Comparison of ENCODE assay signal across 24 cellular contexts in genomic region chr12:79676579-79676978, GRCh38. TPM values are rescaled to one million over a fixed set of nuclear protein-coding genes. Genes with fewer than 3 reads are reported as not detected.
DNase-seq lines count a peak whose midpoint lies in the region; ATAC-seq, FAIRE-seq and TF ChIP-seq lines count a peak whose summit lies in the region.
"Had no signal": no experiment of that assay in that cellular context is flagged by ENCODE, and none has a peak within 500 bp of the region (broad histone marks: within the 10 kb centered on the region; RNA-seq: fewer than 3 reads in every experiment).

No MANE protein-coding gene starts in this region.

- dilution Hi-C loops in mammary epithelial cell (cut with HindIII; ENCODE audit: low sequenced_read_pairs), result no loop called here

- 0 out of 2 replicates have a peak, but pooled peaks cover 3% of the 10 kb centered on the region for H3K23me2 ChIP-seq in H1 (ENCODE audit: low read depth, low read length)

- no peak for ATAC-seq in stimulated activated naive B cell treated with anti-CD40 and anti-IgM and Interleukin-4, amounts not matched to agents 10 μg/mL and 1 μg/mL and 100 μg/mL, for 72 hours (replicated peaks)

- H3K79me1 ChIP-seq in H1 (ENCODE audit: low read depth, low read length), result no peaks in the 10 kb centered on the region

- DNase-seq in MCF 10A (ENCODE audit: unreplicated experiment) (no peak), mammary epithelial cell (no peak), PC-9 (no peak), H1 (ENCODE audit: low read depth in 1 of 2, low spot score in 2 of 2) (no peak), NAMALWA (ENCODE audit: low spot score) (no peak)
- no peak for DNase-seq in stimulated activated naive B cell treated with anti-CD40 and anti-IgM and Interleukin-4, amounts not matched to agents 10 μg/mL and 1 μg/mL and 100 μg/mL, for 72 hours
- no peak for DNase-seq in stimulated activated naive CD4-positive, alpha-beta T cell treated with Interleukin-2 at 50 U/mL for 16 hours (lab: John Stamatoyannopoulos, UW)
- DNase-seq in activated T-cell treated with anti-CD3 and anti-CD28 coated beads, Interleukin-2, amount 50 U/mL, for 24 hours, result no peak
- DNase-seq: ACHN; CD4-positive, alpha-beta T cell; COR-L47; DMS 273 treated with DMSO at 0.1 percent for 48 hours; DMS79 treated with DMSO at 0.1 percent for 48 hours; KG1; NCI-H1105 treated with DMSO at 0.1 percent for 48 hours; NCI-H2081; NCI-H2171; NCI-H446; NCI-H526; SIG-M5; SK-N-SH had no signal

- no peak for TF ChIP-seq RAD21 in H1 (IDR thresholded peaks at IDR 0.05 in 1 of 2, conservative IDR thresholded peaks at IDR 0.05 in 1 of 2; ENCODE audit: low read depth in 2 of 2, low read length in 2 of 2)

- no peak overlapping the region for H3K4ac ChIP-seq in H1 (replicated peaks; ENCODE audit: insufficient read length, low read depth, low read length)

- H4K5ac ChIP-seq in H1 (ENCODE audit: insufficient read length, low read depth, low read length), result no peak overlapping the region

- peak overlapping the region; percentile 65 for H3K56ac ChIP-seq in H1 (replicated peaks; ENCODE audit: insufficient read length, low read depth, low read length)

- H3K27ac ChIP-seq in mammary epithelial cell (ENCODE audit: insufficient read depth, low read depth, low read length) (no peak overlapping the region), PC-9 (no peak overlapping the region), H1 (ENCODE audit: low read depth, low read length) (no peak overlapping the region)
- H3K27ac ChIP-seq: 22Rv1, BLaER1 had no signal

- no peak overlapping the region for H3K14ac ChIP-seq in H1 (ENCODE audit: insufficient read length)

- H3K4me1 ChIP-seq in mammary epithelial cell (ENCODE audit: insufficient read depth, low read length) (peaks cover 46% of the 10 kb centered on the region), PC-9 (replicated peaks; ENCODE audit: insufficient read depth) (peaks cover 13% of the 10 kb centered on the region), H1 (replicated peaks in 1 of 4; ENCODE audit: control insufficient read depth in 3 of 4, insufficient read depth in 4 of 4, low read length in 3 of 4) (peaks cover 0 to 26% (median 16%) of the 10 kb centered on the region in 4 experiments; a peak in 6 of 7 replicates)
- H3K4me1 ChIP-seq: BLaER1 had no signal

- no peak overlapping the region for H2BK5ac ChIP-seq in H1 (ENCODE audit: low read depth, low read length)

- H3K27ac Mint-ChIP-seq in MCF 10A (ENCODE audit: low read depth, unreplicated experiment), result peak overlapping the region; percentile 53
- H3K27ac Mint-ChIP-seq in stimulated activated naive B cell treated with anti-CD40 and anti-IgM and Interleukin-4, amounts not matched to agents 10 μg/mL and 1 μg/mL and 100 μg/mL, for 72 hours, result peak overlapping the region; percentile 22
- H3K27ac Mint-ChIP-seq in activated T-cell treated with anti-CD3 and anti-CD28 coated beads, Interleukin-2, amount 50 U/mL, for 24 hours, result no peak overlapping the region
- H3K27ac Mint-ChIP-seq: CD4-positive, alpha-beta T cell had no signal

- no peak overlapping the region for H3K23ac ChIP-seq in H1 (ENCODE audit: insufficient read length)

- CTCF ChIA-PET in MCF 10A (lab: Yijun Ruan, JAX), result interaction anchor here (1.8 kb wide), 1 partner anchor 15 kb away, joined by 7 read pairs; the partner anchor contains the start of gene PAWR
- CTCF ChIA-PET in mammary epithelial cell (lab: Charles Lee; ENCODE audit: low non-redundant PET), result no interaction called here
- CTCF ChIA-PET in PC-9 (lab: Charles Lee), result no interaction called here
- CTCF ChIA-PET in H1 (lab: Charles Lee; ENCODE audit: partially characterized antibody), result no interaction called here

- POLR2A ChIA-PET in MCF 10A (lab: Yijun Ruan, JAX), result interaction anchor here (0.6 to 5.5 kb wide), 4 partner anchors 13 to 100 kb away, joined by 4 to 75 read pairs (median 6); partner anchors contain the start of gene PAWR
- POLR2A ChIA-PET in PC-9 (lab: Charles Lee; ENCODE audit: unreplicated experiment), result no interaction called here
- POLR2A ChIA-PET in H1 (lab: Charles Lee; ENCODE audit: partially characterized antibody), result interaction anchor here (7.8 kb wide), 1 partner anchor 12 kb away, joined by 91 read pairs; the partner anchor contains the start of gene PAWR

- H3K36me3 ChIP-seq in mammary epithelial cell (ENCODE audit: insufficient read depth, low read length) (no peaks in the 10 kb centered on the region), PC-9 (ENCODE audit: low read depth) (peaks cover 39% of the 10 kb centered on the region), H1 (ENCODE audit: control insufficient read depth in 2 of 4, insufficient read depth in 4 of 4, low read length in 3 of 4) (no peaks in the 10 kb centered on the region; a peak in 1 of 8 replicates)

- no peak overlapping the region for H4K8ac ChIP-seq in H1 (ENCODE audit: extremely low read depth, insufficient read depth, low read length)

- H3K4me3 ChIP-seq in mammary epithelial cell (replicated peaks in 1 of 3; ENCODE audit: insufficient read depth in 1 of 3, low read depth in 2 of 3, low read length in 3 of 3) (no peak overlapping the region), PC-9 (no peak overlapping the region), H1 (ENCODE audit: extremely low read depth in 1 of 4, insufficient read depth in 2 of 4, low read depth in 3 of 4, low read length in 4 of 4) (no peak overlapping the region)
- H3K4me3 ChIP-seq: BLaER1 had no signal

- FAIRE-seq in H1 (lab: Jason Lieb, UNC), result no peak
- FAIRE-seq: HTR-8/SVneo had no signal

- intact Hi-C loops in MCF 10A (cut with micrococcal nuclease), result no loop called here
- intact Hi-C loops in mammary epithelial cell (cut with micrococcal nuclease), result no loop called here
- intact Hi-C loops in PC-9 (cut with micrococcal nuclease; ENCODE audit: unreplicated experiment), result no loop called here

- in situ Hi-C loops in mammary epithelial cell (cut with MboI; ENCODE audit: low sequenced_read_pairs in 2 of 2), result no loop called here

- peaks cover 20% of the 10 kb centered on the region for H3F3A ChIP-seq in PC-9 (ENCODE audit: insufficient read depth, low read depth)

- no peaks in the 10 kb centered on the region for H3K9me2 ChIP-seq in PC-9 (ENCODE audit: insufficient read depth)
- H3K9me2 ChIP-seq: SK-N-SH had no signal

- no peak overlapping the region for H4K91ac ChIP-seq in H1 (replicated peaks; ENCODE audit: insufficient read length, low read length)

- no peak for TF ChIP-seq CTCF in MCF 10A (IDR thresholded peaks at IDR 0.05; ENCODE audit: unreplicated experiment)
- no peak for TF ChIP-seq CTCF in mammary epithelial cell (conservative IDR thresholded peaks at IDR 0.05 in 1 of 2, IDR thresholded peaks at IDR 0.05 in 1 of 2; ENCODE audit: extremely low read depth in 1 of 2, insufficient read depth in 1 of 2, low read depth in 1 of 2, low read length in 2 of 2)
- TF ChIP-seq CTCF in PC-9 (conservative IDR thresholded peaks at IDR 0.05), result no peak
- TF ChIP-seq CTCF in H1 (IDR thresholded peaks at IDR 0.05; ENCODE audit: control extremely low read depth in 1 of 3, insufficient read depth in 1 of 3, low read depth in 1 of 3, low read length in 3 of 3), result no peak

- BruUV-seq in MCF 10A (replicated peaks; lab: Mats Ljungman, UMichigan) (no TSS peak), mammary epithelial cell (replicated peaks; lab: Mats Ljungman, UMichigan) (no TSS peak), PC-9 (replicated peaks; lab: Mats Ljungman, UMichigan) (TSS peak; percentile 3)

- WGBS in mammary epithelial cell (ENCODE audit: low coverage, missing lambda C conversion rate), result 100% methylated on average over 2 of the region's 2 CpGs
- 89% methylated on average over 2 of the region's 2 CpGs; no CpG with 5 or more reads in 1 of the 2 experiments for WGBS in H1 (ENCODE audit: extremely low coverage in 1 of 2, insufficient coverage in 1 of 2, insufficient read length in 1 of 2, insufficient replicate concordance in 2 of 2, low coverage in 1 of 2, low lambda C conversion rate in 2 of 2, missing lambda C conversion rate in 1 of 2), 2 experiments

- TF ChIP-seq EP300 in H1 (IDR thresholded peaks at IDR 0.05; ENCODE audit: borderline replicate concordance in 1 of 2, low read depth in 2 of 2, low read length in 2 of 2), result no peak

- H3K9me3 ChIP-seq in mammary epithelial cell (replicated peaks; ENCODE audit: insufficient read depth, low read length), result peaks cover 3% of the 10 kb centered on the region
- no peaks in the 10 kb centered on the region; the same call in 1 of the 2 replicates for H3K9me3 ChIP-seq in PC-9 (ENCODE audit: insufficient read depth, low read depth)
- no peaks in the 10 kb centered on the region for H3K9me3 ChIP-seq in H1 (ENCODE audit: insufficient read depth in 2 of 2, low read depth in 1 of 2, low read length in 1 of 2)

- no peak overlapping the region for H2BK15ac ChIP-seq in H1 (ENCODE audit: low read length)

- H2BK120ac ChIP-seq in H1 (replicated peaks; ENCODE audit: low read depth, low read length), result no peak overlapping the region

- H3K27me3 ChIP-seq in mammary epithelial cell (ENCODE audit: insufficient read depth, low read length) (no peaks in the 10 kb centered on the region), PC-9 (ENCODE audit: insufficient read depth, low read depth) (no peaks in the 10 kb centered on the region), H1 (replicated peaks in 1 of 4; ENCODE audit: control insufficient read depth in 3 of 4, extremely low read depth in 1 of 4, insufficient read depth in 3 of 4, low read length in 3 of 4) (no peaks in the 10 kb centered on the region)
- H3K27me3 ChIP-seq: BLaER1 had no signal

- no peak overlapping the region for H2AK5ac ChIP-seq in H1 (ENCODE audit: low read depth, low read length)

- TF ChIP-seq POLR2A in H1 (IDR thresholded peaks at IDR 0.05; ENCODE audit: control extremely low read depth in 1 of 2, low read depth in 2 of 2, low read length in 2 of 2), result no peak

- H3K4me1 Mint-ChIP-seq in MCF 10A (ENCODE audit: insufficient read depth, unreplicated experiment), result peaks cover 49% of the 10 kb centered on the region
- H3K4me1 Mint-ChIP-seq in stimulated activated naive B cell treated with anti-CD40 and anti-IgM and Interleukin-4, amounts not matched to agents 10 μg/mL and 1 μg/mL and 100 μg/mL, for 72 hours, result peaks cover 34 to 50% of the 10 kb centered on the region in 2 donors
- H3K4me1 Mint-ChIP-seq in activated T-cell treated with anti-CD3 and anti-CD28 coated beads, Interleukin-2, amount 50 U/mL, for 24 hours (ENCODE audit: low read depth), result peaks cover 3% of the 10 kb centered on the region

- no peak overlapping the region for H3K4me3 Mint-ChIP-seq in MCF 10A (ENCODE audit: unreplicated experiment)
- no peak overlapping the region for H3K4me3 Mint-ChIP-seq in stimulated activated naive B cell treated with anti-CD40 and anti-IgM and Interleukin-4, amounts not matched to agents 10 μg/mL and 1 μg/mL and 100 μg/mL, for 72 hours
- H3K4me3 Mint-ChIP-seq in activated T-cell treated with anti-CD3 and anti-CD28 coated beads, Interleukin-2, amount 50 U/mL, for 24 hours, result no peak overlapping the region
- H3K4me3 Mint-ChIP-seq: CD4-positive, alpha-beta T cell had no signal

- H3K9me3 Mint-ChIP-seq in MCF 10A (ENCODE audit: unreplicated experiment), result peaks cover 11% of the 10 kb centered on the region
- H3K9me3 Mint-ChIP-seq in stimulated activated naive B cell treated with anti-CD40 and anti-IgM and Interleukin-4, amounts not matched to agents 10 μg/mL and 1 μg/mL and 100 μg/mL, for 72 hours, result peaks cover 0 to 5% of the 10 kb centered on the region in 2 donors
- H3K9me3 Mint-ChIP-seq in activated T-cell treated with anti-CD3 and anti-CD28 coated beads, Interleukin-2, amount 50 U/mL, for 24 hours, result peaks cover 2% of the 10 kb centered on the region

- H3K79me2 ChIP-seq in mammary epithelial cell (ENCODE audit: insufficient read depth, low read length) (peaks cover 95% of the 10 kb centered on the region), PC-9 (ENCODE audit: low read depth) (peaks cover 99% of the 10 kb centered on the region), H1 (ENCODE audit: control insufficient read depth in 1 of 2, insufficient read depth in 2 of 2, low read length in 2 of 2) (peaks cover 59 to 100% of the 10 kb centered on the region in 2 experiments)

- no peak overlapping the region for H3K18ac ChIP-seq in H1 (ENCODE audit: extremely low read depth, low read length)

- peaks cover 29% of the 10 kb centered on the region for H3K36me3 Mint-ChIP-seq in MCF 10A (ENCODE audit: insufficient read depth, unreplicated experiment)
- peaks cover 8 to 26% of the 10 kb centered on the region in 2 donors for H3K36me3 Mint-ChIP-seq in stimulated activated naive B cell treated with anti-CD40 and anti-IgM and Interleukin-4, amounts not matched to agents 10 μg/mL and 1 μg/mL and 100 μg/mL, for 72 hours
- H3K36me3 Mint-ChIP-seq in activated T-cell treated with anti-CD3 and anti-CD28 coated beads, Interleukin-2, amount 50 U/mL, for 24 hours (ENCODE audit: low read depth), result no peaks in the 10 kb centered on the region

- H4K20me1 ChIP-seq in mammary epithelial cell (ENCODE audit: insufficient read depth, low read length), result no peaks in the 10 kb centered on the region
- H4K20me1 ChIP-seq in PC-9 (ENCODE audit: insufficient read depth), result peaks cover 57% of the 10 kb centered on the region
- H4K20me1 ChIP-seq in H1 (replicated peaks in 1 of 2; ENCODE audit: control insufficient read depth in 1 of 2, insufficient read depth in 2 of 2, low read length in 2 of 2), result peaks cover 31 to 35% of the 10 kb centered on the region in 2 experiments

- H2BK20ac ChIP-seq in H1 (ENCODE audit: low read length), result no peak overlapping the region

- H2BK12ac ChIP-seq in H1 (ENCODE audit: low read depth, low read length), result no peak overlapping the region

- H3K27me3 Mint-ChIP-seq in MCF 10A (ENCODE audit: insufficient read depth, unreplicated experiment), result no peaks in the 10 kb centered on the region
- no peaks in the 10 kb centered on the region for H3K27me3 Mint-ChIP-seq in stimulated activated naive B cell treated with anti-CD40 and anti-IgM and Interleukin-4, amounts not matched to agents 10 μg/mL and 1 μg/mL and 100 μg/mL, for 72 hours
- peaks cover 21% of the 10 kb centered on the region for H3K27me3 Mint-ChIP-seq in activated T-cell treated with anti-CD3 and anti-CD28 coated beads, Interleukin-2, amount 50 U/mL, for 24 hours

- no peak overlapping the region for H2AFZ ChIP-seq in mammary epithelial cell (ENCODE audit: low read depth, low read length)
- no peak overlapping the region for H2AFZ ChIP-seq in PC-9
- no peak overlapping the region for H2AFZ ChIP-seq in H1 (ENCODE audit: low read length)

- H3K4me2 ChIP-seq in mammary epithelial cell (ENCODE audit: insufficient read depth, low read depth, low read length) (no peak overlapping the region), PC-9 (no peak overlapping the region), H1 (ENCODE audit: insufficient read depth in 1 of 2, low read depth in 2 of 2, low read length in 2 of 2) (no peak overlapping the region)
- H3K4me2 ChIP-seq: BLaER1, SK-N-SH had no signal

- H3K9ac ChIP-seq in mammary epithelial cell (ENCODE audit: insufficient read depth, low read length) (no peak overlapping the region), H1 (replicated peaks in 1 of 4; ENCODE audit: extremely low read depth in 1 of 4, low read depth in 3 of 4, low read length in 3 of 4) (no peak overlapping the region)
- H3K9ac ChIP-seq: BLaER1, SK-N-SH had no signal

RNA-seq across cellular contexts. Expression of gene PAWR, which starts 14.2 kb away (rescaled TPM):
- total RNA-seq in MCF 10A (2022), result 248 and 330 TPM in 2 replicates
- 100 to 1,000 TPM; 108 to 179 TPM for total RNA-seq in mammary epithelial cell
- 10.4 TPM for polyA plus RNA-seq in mammary epithelial cell
- polyA minus RNA-seq in mammary epithelial cell, result 10.6 TPM
- 204 and 361 TPM in 2 replicates for total RNA-seq in PC-9 (2021)
- 327 and 338 TPM in 2 replicates for total RNA-seq in H1 (2021; fragmentation: NEBNext Ultra II Directional; extraction: Animal tissue kit (Norgen Biotek cat#: 25700))
- polyA plus RNA-seq in H1 (2011; rRNA removed), result 25.5 and 28.3 TPM in 2 replicates
- 55.3 TPM for polyA plus RNA-seq in H1 (2011; cell fraction: cytosol; rRNA removed)
- polyA plus RNA-seq in H1 (2011; cell fraction: nucleus; rRNA removed), result 69.4 TPM
- polyA plus RNA-seq in H1 (2012, experiment 1 of 2), result 37.9 to 74.1 TPM (median 45.5 TPM) in 4 replicates
- polyA plus RNA-seq in H1 (2012, experiment 2 of 2), result 6.6 TPM
- polyA plus RNA-seq in H1 (2013, experiment 1 of 2), result 63.2 TPM
- 56.8 TPM for polyA plus RNA-seq in H1 (2013, experiment 2 of 2)
- polyA minus RNA-seq in H1 (2011; rRNA and poly(A)+ RNA removed), result 34.9 and 35.6 TPM in 2 replicates
- 59.2 TPM for polyA minus RNA-seq in H1 (2011; cell fraction: cytosol; rRNA and poly(A)+ RNA removed)
- polyA minus RNA-seq in H1 (2011; cell fraction: nucleus; rRNA and poly(A)+ RNA removed), result 155 TPM
